Comparison of ENCODE assay signal across 8 cellular contexts in the genomic region with DNA sequence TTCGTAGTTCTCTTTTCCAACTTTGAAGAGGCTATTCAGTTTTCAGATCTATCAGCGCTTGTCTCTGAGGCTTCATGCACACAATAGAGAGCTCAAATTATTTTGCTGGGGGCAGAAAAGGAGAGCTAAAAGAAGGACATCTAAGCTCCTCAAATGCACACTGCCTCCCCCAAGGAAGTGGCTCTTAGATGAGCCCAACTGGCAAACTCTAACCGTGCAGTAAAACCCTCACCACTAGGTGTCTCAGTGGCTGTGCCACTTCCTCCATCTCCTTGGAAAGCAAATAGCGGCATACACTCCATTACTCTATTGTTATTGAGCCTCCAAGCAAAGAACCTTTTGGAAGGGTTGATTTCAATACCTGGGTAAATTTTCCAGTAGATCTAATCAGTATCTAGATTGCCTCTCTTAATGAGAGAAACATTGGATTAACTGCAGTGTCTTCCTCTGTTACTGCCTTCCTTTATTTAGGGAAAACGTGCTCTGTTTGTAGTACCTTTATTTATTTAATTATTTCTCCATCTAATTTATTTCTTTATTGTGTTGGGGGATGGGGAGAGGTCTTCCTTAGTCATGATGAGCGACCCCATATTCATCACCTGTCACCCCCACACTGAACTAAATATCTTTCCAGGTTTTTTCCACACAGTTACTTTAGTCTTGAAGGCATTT. TPM values are rescaled to one million over a fixed set of nuclear protein-coding genes. Genes with fewer than 3 reads are reported as not detected.
A peak's percentile ranks its signal among the peaks of the same experiment; 100 is the strongest.
DNase-seq lines count a peak whose midpoint lies in the region; ATAC-seq and TF ChIP-seq lines count a peak whose summit lies in the region.

No MANE protein-coding gene starts in this region.

- no peaks in the 10 kb centered on the region for H3F3A ChIP-seq in PC-3 (ENCODE audit: low read length, unreplicated experiment)

- H3K9ac ChIP-seq in Karpas-422 (ENCODE audit: low read length) = peak overlapping the region; percentile 30; the same call in 1 of the 2 replicates
- H3K9ac ChIP-seq in PC-3 (ENCODE audit: low read length) = no peak overlapping the region

- no TSS peak for BruUV-seq in PC-3 (replicated peaks; lab: Mats Ljungman, UMichigan)

- H4K20me1 ChIP-seq in Karpas-422 (ENCODE audit: insufficient read depth, low read depth, low read length) = no peaks in the 10 kb centered on the region
- H4K20me1 ChIP-seq in PC-3 (ENCODE audit: low read length) = no peaks in the 10 kb centered on the region

- no peaks in the 10 kb centered on the region for H3K79me2 ChIP-seq in Karpas-422 (ENCODE audit: low read length)
- no peaks in the 10 kb centered on the region for H3K79me2 ChIP-seq in PC-3 (ENCODE audit: low read length)

- H3K9me2 ChIP-seq in Karpas-422 (replicated peaks; ENCODE audit: insufficient read depth, low read length) (no peaks in the 10 kb centered on the region), PC-3 (replicated peaks; ENCODE audit: low read length) (no peaks in the 10 kb centered on the region)

- peak overlapping the region; percentile 87 for H2AFZ ChIP-seq in Karpas-422 (ENCODE audit: low read length)
- peak overlapping the region; percentile 42 for H2AFZ ChIP-seq in PC-3 (ENCODE audit: low read length)

- TF ChIP-seq CTCF in AG10803 (conservative IDR thresholded peaks at IDR 0.05; ENCODE audit: low read length) = peak; percentile 98
- peak; percentile 91 for TF ChIP-seq CTCF in PC-3 (conservative IDR thresholded peaks at IDR 0.05; ENCODE audit: low read depth, low read length)
- TF ChIP-seq CTCF in fibroblast of mammary gland (conservative IDR thresholded peaks at IDR 0.05; ENCODE audit: control insufficient read depth, insufficient read depth, low read depth, low read length) = peak; percentile 99
- peak; percentile 80 to 92 (median 83) for TF ChIP-seq CTCF in nephron (IDR thresholded peaks at IDR 0.05; ENCODE audit: unreplicated experiment in 3 of 3)

- H3K36me3 ChIP-seq in Karpas-422 (ENCODE audit: insufficient read depth, low read length) (no peaks in the 10 kb centered on the region), PC-3 (ENCODE audit: low read depth, low read length) (no peaks in the 10 kb centered on the region)

- H3K4me2 ChIP-seq in Karpas-422 (ENCODE audit: low read depth, low read length, poor library complexity, severe bottlenecking) (peak overlapping the region; percentile 64), PC-3 (ENCODE audit: low read length) (peak overlapping the region; percentile 59)

- H3K4me1 ChIP-seq in Karpas-422 (ENCODE audit: low read length) = peaks cover 16% of the 10 kb centered on the region
- H3K4me1 ChIP-seq in PC-3 (ENCODE audit: insufficient read depth, low read length) = no peaks in the 10 kb centered on the region

- H3K4me3 ChIP-seq in AG10803 (ENCODE audit: low read length) = no peak overlapping the region; the same call in 1 of the 2 replicates
- peak overlapping the region; percentile 33; the same call in 1 of the 2 replicates for H3K4me3 ChIP-seq in Karpas-422 (ENCODE audit: low read length)
- H3K4me3 ChIP-seq in PC-3 (ENCODE audit: low read length) = no peak overlapping the region
- H3K4me3 ChIP-seq in fibroblast of mammary gland (ENCODE audit: control insufficient read depth, low read depth, low read length) = no peak overlapping the region

- H3K27ac Mint-ChIP-seq in nephron = peak overlapping the region in 1 of 3 experiments; percentile 10
- H3K27ac Mint-ChIP-seq in stimulated activated naive CD8-positive, alpha-beta T cell treated with anti-CD3 and anti-CD28 coated beads, Interleukin-15, Interleukin-2, amounts not matched to agents 100 ng/mL and 50 ng/mL, for 24 hours = no peak overlapping the region

- no peaks in the 10 kb centered on the region for H3K27me3 ChIP-seq in Karpas-422 (ENCODE audit: low read length)
- no peaks in the 10 kb centered on the region for H3K27me3 ChIP-seq in PC-3 (ENCODE audit: low read length)

- no peaks in the 10 kb centered on the region for H3K36me3 Mint-ChIP-seq in activated T-cell treated with anti-CD3 and anti-CD28 coated beads, Interleukin-2, amount 50 U/mL, for 4 hours (ENCODE audit: insufficient read depth)
- no peaks in the 10 kb centered on the region for H3K36me3 Mint-ChIP-seq in nephron (ENCODE audit: low read depth)
- H3K36me3 Mint-ChIP-seq in stimulated activated naive CD8-positive, alpha-beta T cell treated with anti-CD3 and anti-CD28 coated beads, Interleukin-15, Interleukin-2, amounts not matched to agents 100 ng/mL and 50 ng/mL, for 24 hours (ENCODE audit: low read depth) = no peaks in the 10 kb centered on the region

- H3K9me3 Mint-ChIP-seq in activated T-cell treated with anti-CD3 and anti-CD28 coated beads, Interleukin-2, amount 50 U/mL, for 4 hours = no peaks in the 10 kb centered on the region
- no peaks in the 10 kb centered on the region for H3K9me3 Mint-ChIP-seq in nephron
- H3K9me3 Mint-ChIP-seq in stimulated activated naive CD8-positive, alpha-beta T cell treated with anti-CD3 and anti-CD28 coated beads, Interleukin-15, Interleukin-2, amounts not matched to agents 100 ng/mL and 50 ng/mL, for 24 hours = no peaks in the 10 kb centered on the region

- no peaks in the 10 kb centered on the region for H3K27me3 Mint-ChIP-seq in activated T-cell treated with anti-CD3 and anti-CD28 coated beads, Interleukin-2, amount 50 U/mL, for 4 hours (ENCODE audit: low read depth)
- peaks cover 3% of the 10 kb centered on the region for H3K27me3 Mint-ChIP-seq in nephron (ENCODE audit: low read depth)
- H3K27me3 Mint-ChIP-seq in stimulated activated naive CD8-positive, alpha-beta T cell treated with anti-CD3 and anti-CD28 coated beads, Interleukin-15, Interleukin-2, amounts not matched to agents 100 ng/mL and 50 ng/mL, for 24 hours = no peaks in the 10 kb centered on the region

- POLR2A ChIA-PET in PC-3 (lab: Charles Lee; ENCODE audit: unreplicated experiment) = interaction anchor here (1.0 kb wide), 1 partner anchor 9 kb away, joined by 5 read pairs; the partner anchor contains the start of gene SFPQ

- ATAC-seq in PC-3 = peak; percentile 99
- ATAC-seq in activated T-cell treated with anti-CD3 and anti-CD28 coated beads, Interleukin-2, amount 50 U/mL, for 4 hours = peak; percentile 99

- H3K9me3 ChIP-seq in Karpas-422 (ENCODE audit: low read length) (no peaks in the 10 kb centered on the region), PC-3 (ENCODE audit: low read length) (no peaks in the 10 kb centered on the region)

- peak; percentile 81 for DNase-seq in AG10803 (ENCODE audit: low read depth)
- peak; percentile 73 for DNase-seq in GM19240 (ENCODE audit: insufficient read length, low spot score)
- DNase-seq in Karpas-422 = peak; percentile 92
- peak; percentile 86 for DNase-seq in PC-3
- DNase-seq in activated T-cell treated with anti-CD3 and anti-CD28 coated beads, Interleukin-2, amount 50 U/mL, for 4 hours = peak; percentile 59
- peak; percentile 85 for DNase-seq in fibroblast of mammary gland (ENCODE audit: low read depth)

- CTCF ChIA-PET in PC-3 (lab: Charles Lee) = interaction anchor here (0.6 kb wide), 1 partner anchor 265 kb away, joined by 4 read pairs; no protein-coding TSS in a partner anchor

- H3K27ac ChIP-seq in Karpas-422 (ENCODE audit: low read length) (no peak overlapping the region; the same call in 1 of the 2 replicates), PC-3 (ENCODE audit: low read length) (no peak overlapping the region)

- intact Hi-C loops in PC-3 (cut with micrococcal nuclease) = loop anchor here (1.0 to 10.0 kb wide), 5 partner anchors 67 to 203 kb away; partner anchors contain the start of gene ZMYM4

- peaks cover 5% of the 10 kb centered on the region for H3K4me1 Mint-ChIP-seq in activated T-cell treated with anti-CD3 and anti-CD28 coated beads, Interleukin-2, amount 50 U/mL, for 4 hours (ENCODE audit: low read depth)
- H3K4me1 Mint-ChIP-seq in nephron = peaks cover 5% of the 10 kb centered on the region
- peaks cover 8% of the 10 kb centered on the region for H3K4me1 Mint-ChIP-seq in stimulated activated naive CD8-positive, alpha-beta T cell treated with anti-CD3 and anti-CD28 coated beads, Interleukin-15, Interleukin-2, amounts not matched to agents 100 ng/mL and 50 ng/mL, for 24 hours (ENCODE audit: low read depth)

- H3K4me3 Mint-ChIP-seq in activated T-cell treated with anti-CD3 and anti-CD28 coated beads, Interleukin-2, amount 50 U/mL, for 4 hours = no peak overlapping the region
- H3K4me3 Mint-ChIP-seq in nephron = peak overlapping the region in 2 of 3 experiments; percentile 17 to 19
- peak overlapping the region; percentile 32 for H3K4me3 Mint-ChIP-seq in stimulated activated naive CD8-positive, alpha-beta T cell treated with anti-CD3 and anti-CD28 coated beads, Interleukin-15, Interleukin-2, amounts not matched to agents 100 ng/mL and 50 ng/mL, for 24 hours

RNA-seq across cellular contexts. Expression of gene SFPQ, which starts 9.2 kb away (rescaled TPM):
- 172 and 196 TPM in 2 replicates for total RNA-seq in Karpas-422 (2014; rRNA removed; shearing (Covaris generic); ENCODE audit: low replicate concordance)
- total RNA-seq in PC-3 (2014; rRNA removed) = 249 and 322 TPM in 2 replicates
- total RNA-seq in activated T-cell treated with anti-CD3 and anti-CD28 coated beads, Interleukin-2, amount 50 U/mL, for 4 hours = 100 to 1,000 TPM; 462 to 466 (median 464) TPM
